In the genomic region with DNA sequence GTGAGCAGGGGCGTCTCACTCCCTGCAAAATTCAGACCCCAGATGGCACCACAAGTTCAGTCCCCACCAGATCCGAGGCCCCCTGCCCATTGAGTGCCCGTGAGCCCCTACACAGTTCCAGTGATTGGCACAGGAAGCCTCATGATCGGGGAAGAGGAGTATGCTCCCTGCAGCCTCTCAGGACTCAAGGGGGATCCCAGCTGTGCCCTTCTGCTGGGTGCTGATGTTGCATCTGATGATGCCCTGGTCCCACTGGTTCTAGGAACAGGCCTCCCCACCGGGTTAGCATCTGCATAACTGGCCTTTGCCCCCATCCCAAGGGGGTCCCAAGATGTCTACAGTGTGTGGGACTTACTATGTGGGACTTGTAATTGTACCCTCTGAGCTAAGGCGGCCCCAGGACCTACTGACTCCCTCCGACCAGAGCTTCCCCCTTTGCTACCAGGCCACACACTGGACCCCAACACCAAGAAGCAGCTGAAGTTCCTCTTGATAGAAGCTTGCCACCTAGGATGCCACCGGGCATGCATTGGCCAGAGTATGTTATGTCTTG, we compare ENCODE assay signal across 22 cellular contexts. TPM values are rescaled to one million over a fixed set of nuclear protein-coding genes. Genes with fewer than 3 reads are reported as not detected.
DNase-seq lines count a peak whose midpoint lies in the region; ATAC-seq and TF ChIP-seq lines count a peak whose summit lies in the region.
"Had no signal": no experiment of that assay in that cellular context is flagged by ENCODE, and none has a peak within 500 bp of the region (broad histone marks: within the 10 kb centered on the region; RNA-seq: fewer than 3 reads in every experiment).

No MANE protein-coding gene starts in this region.

- WGBS in endodermal cell (ENCODE audit: insufficient coverage in 1 of 2, insufficient read length in 1 of 2), 2 experiments, result 86 to 91% methylated on average over 4 to 8 of the region's 8 CpGs
- 100% methylated on average over 3 of the region's 8 CpGs; no CpG with 5 or more reads in 1 of the 2 donors for WGBS in esophagus squamous epithelium, 2 donors

- ATAC-seq in GM23338 (no peak), HG02870 (IDR thresholded peaks at IDR 0.05; ENCODE audit: unreplicated experiment) (no peak), GM21367 (IDR thresholded peaks at IDR 0.05; ENCODE audit: unreplicated experiment) (no peak)
- ATAC-seq: K562 had no signal

- H3K27ac Mint-ChIP-seq in GM23338 (no peak overlapping the region), endodermal cell (no peak overlapping the region)
- H3K27ac Mint-ChIP-seq: CD4-positive, CD25-positive, alpha-beta regulatory T cell; CD8-positive, alpha-beta memory T cell; HFFc6 had no signal

- POLR2A ChIA-PET in OCI-LY7 (lab: Charles Lee), result interaction anchor here (0.7 kb wide), 1 partner anchor 1007 kb away, joined by 3 read pairs; no protein-coding TSS in a partner anchor

- no peaks in the 10 kb centered on the region for H3F3A ChIP-seq in GM23338 (replicated peaks; ENCODE audit: low read depth)

- no peak for TF ChIP-seq CTCF in GM23338 (conservative IDR thresholded peaks at IDR 0.05; ENCODE audit: low read depth in 2 of 2)
- no peak for TF ChIP-seq CTCF in endodermal cell (conservative IDR thresholded peaks at IDR 0.05)
- TF ChIP-seq CTCF in esophagus squamous epithelium (IDR thresholded peaks at IDR 0.05), result no peak
- no peak for TF ChIP-seq CTCF in OCI-LY7 (conservative IDR thresholded peaks at IDR 0.05; ENCODE audit: low read length)

- H3K4me3 Mint-ChIP-seq in GM23338 (no peak overlapping the region), endodermal cell (no peak overlapping the region)
- H3K4me3 Mint-ChIP-seq: CD4-positive, CD25-positive, alpha-beta regulatory T cell; CD8-positive, alpha-beta memory T cell; HFFc6 had no signal

- H3K79me2 ChIP-seq in GM23338 (replicated peaks; ENCODE audit: insufficient read depth), result peaks cover 19% of the 10 kb centered on the region; the same call in 1 of the 2 replicates
- H3K79me2 ChIP-seq in OCI-LY7 (ENCODE audit: insufficient read depth, low read depth, low read length), result no peaks in the 10 kb centered on the region

- intact Hi-C loops in esophagus squamous epithelium (cut with DNase I) (no loop called here), OCI-LY7 (cut with micrococcal nuclease; ENCODE audit: unreplicated experiment) (no loop called here)

- no TSS peak for BruUV-seq in OCI-LY7 (replicated peaks; lab: Mats Ljungman, UMichigan)

- H3K4me2 ChIP-seq in GM23338 (no peak overlapping the region), OCI-LY7 (ENCODE audit: low read length) (no peak overlapping the region)

- CTCF ChIA-PET in OCI-LY7 (lab: Charles Lee; ENCODE audit: unreplicated experiment), result no interaction called here

- H3K9me3 ChIP-seq in endodermal cell (ENCODE audit: control insufficient read depth, low read length) (no peaks in the 10 kb centered on the region), esophagus squamous epithelium (no peaks in the 10 kb centered on the region), OCI-LY7 (ENCODE audit: low read length) (no peaks in the 10 kb centered on the region)
- H3K9me3 ChIP-seq: BE2C, Caco-2 had no signal

- 0 out of 2 replicates have a peak, but pooled peaks cover 3% of the 10 kb centered on the region for H3K9me2 ChIP-seq in GM23338 (ENCODE audit: insufficient read depth)
- no peaks in the 10 kb centered on the region for H3K9me2 ChIP-seq in OCI-LY7 (ENCODE audit: insufficient read depth, low read length)

- H3K9me3 Mint-ChIP-seq in GM23338 (no peaks in the 10 kb centered on the region), endodermal cell (no peaks in the 10 kb centered on the region)
- H3K9me3 Mint-ChIP-seq: CD4-positive, CD25-positive, alpha-beta regulatory T cell; CD8-positive, alpha-beta memory T cell; HFFc6 had no signal

- H3K36me3 Mint-ChIP-seq in GM23338 (ENCODE audit: low read depth), result peaks cover 11% of the 10 kb centered on the region
- no peaks in the 10 kb centered on the region for H3K36me3 Mint-ChIP-seq in endodermal cell (ENCODE audit: low read depth)
- H3K36me3 Mint-ChIP-seq: CD4-positive, CD25-positive, alpha-beta regulatory T cell; CD8-positive, alpha-beta memory T cell had no signal

- no peak overlapping the region for H2AFZ ChIP-seq in GM23338
- no peak overlapping the region for H2AFZ ChIP-seq in OCI-LY7 (ENCODE audit: low read length)

- H3K4me1 Mint-ChIP-seq in GM23338, result peaks cover 5% of the 10 kb centered on the region; the same call in 2 of the 3 replicates
- peaks cover 3% of the 10 kb centered on the region for H3K4me1 Mint-ChIP-seq in endodermal cell

- no peak overlapping the region for H3K9ac ChIP-seq in endodermal cell (ENCODE audit: extremely low read depth, low read length, poor library complexity, severe bottlenecking)

- DNase-seq in GM23338 (ENCODE audit: low spot score), result no peak
- DNase-seq in H7, result peak; percentile 27
- peak; percentile 30 for DNase-seq in endodermal cell
- DNase-seq in mesenteric fat pad (ENCODE audit: low spot score), result peak; percentile 68
- DNase-seq in esophagus squamous epithelium (lab: John Stamatoyannopoulos, UW), result no peak
- no peak for DNase-seq in OCI-LY7 (ENCODE audit: low spot score)
- DNase-seq: ACHN; BE2C; C1 segment of cervical spinal cord; Caco-2; CD4-positive, CD25-positive, alpha-beta regulatory T cell; CD8-positive, alpha-beta memory T cell; DMS79; GDM1; HCEC 1CT; HFFc6; IMR-90 had no signal

- no peaks in the 10 kb centered on the region for H3K4me1 ChIP-seq in GM23338 (ENCODE audit: insufficient read depth)
- no peaks in the 10 kb centered on the region for H3K4me1 ChIP-seq in endodermal cell (ENCODE audit: control insufficient read depth, insufficient read depth, low read length)
- peaks cover 16 to 20% (median 16%) of the 10 kb centered on the region in 3 donors for H3K4me1 ChIP-seq in esophagus squamous epithelium
- H3K4me1 ChIP-seq in OCI-LY7 (ENCODE audit: insufficient read depth, low read length, poor library complexity, severe bottlenecking), result no peaks in the 10 kb centered on the region
- H3K4me1 ChIP-seq: BE2C, Caco-2 had no signal

- no peak overlapping the region for H3K4me3 ChIP-seq in GM23338
- H3K4me3 ChIP-seq in H7 (ENCODE audit: insufficient read depth, low read depth, low read length), result no peak overlapping the region
- no peak overlapping the region for H3K4me3 ChIP-seq in endodermal cell (ENCODE audit: low read length)
- H3K4me3 ChIP-seq in esophagus squamous epithelium, result no peak overlapping the region
- no peak overlapping the region for H3K4me3 ChIP-seq in OCI-LY7 (ENCODE audit: low read depth, low read length, poor library complexity, severe bottlenecking)
- H3K4me3 ChIP-seq: K562 had no signal

- no peak overlapping the region for H3K27ac ChIP-seq in GM23338 (ENCODE audit: low read depth)
- no peak overlapping the region for H3K27ac ChIP-seq in endodermal cell (ENCODE audit: low read depth, low read length)
- H3K27ac ChIP-seq in esophagus squamous epithelium, result no peak overlapping the region
- no peak overlapping the region for H3K27ac ChIP-seq in OCI-LY7 (ENCODE audit: low read depth, low read length, poor library complexity, severe bottlenecking)

- H3K27me3 ChIP-seq in GM23338 (ENCODE audit: insufficient read depth), result peaks cover 24% of the 10 kb centered on the region
- peaks cover 28% of the 10 kb centered on the region for H3K27me3 ChIP-seq in H7 (ENCODE audit: control insufficient read depth, insufficient read depth, low read length)
- peaks cover 83% of the 10 kb centered on the region for H3K27me3 ChIP-seq in endodermal cell (ENCODE audit: control insufficient read depth, insufficient read depth, low read length, poor library complexity, severe bottlenecking)
- peaks cover 3 to 98% (median 16%) of the 10 kb centered on the region in 4 donors for H3K27me3 ChIP-seq in esophagus squamous epithelium

- TF ChIP-seq POLR2A in esophagus squamous epithelium (IDR thresholded peaks at IDR 0.05), result no peak

- H4K20me1 ChIP-seq in GM23338 (replicated peaks; ENCODE audit: insufficient read depth) (0 out of 2 replicates have a peak, but pooled peaks cover 4% of the 10 kb centered on the region), OCI-LY7 (ENCODE audit: insufficient read depth, low read length) (no peaks in the 10 kb centered on the region)

- no peaks in the 10 kb centered on the region for H3K36me3 ChIP-seq in GM23338 (ENCODE audit: insufficient read depth)
- peaks cover 4% of the 10 kb centered on the region; the same call in 1 of the 2 replicates for H3K36me3 ChIP-seq in H7 (replicated peaks; ENCODE audit: control insufficient read depth, insufficient read depth, low read length)
- no peaks in the 10 kb centered on the region for H3K36me3 ChIP-seq in endodermal cell (ENCODE audit: control insufficient read depth, insufficient read depth, low read length)
- no peaks in the 10 kb centered on the region for H3K36me3 ChIP-seq in esophagus squamous epithelium
- H3K36me3 ChIP-seq in OCI-LY7 (ENCODE audit: insufficient read depth, low read length), result no peaks in the 10 kb centered on the region
- H3K36me3 ChIP-seq: BE2C had no signal

- peaks cover 34% of the 10 kb centered on the region for H3K27me3 Mint-ChIP-seq in GM23338 (ENCODE audit: insufficient read depth, low read depth, poor library complexity)
- H3K27me3 Mint-ChIP-seq in endodermal cell (ENCODE audit: insufficient read depth), result peaks cover 65% of the 10 kb centered on the region

RNA-seq across cellular contexts. Expression of a gene that starts 8.6 kb away (rescaled TPM):
- 2.5 and 3.8 TPM in 2 replicates for total RNA-seq in GM23338 (2014; rRNA removed; shearing (Covaris generic))
- 0.89 and 1.4 TPM in 2 replicates for polyA plus RNA-seq in GM23338 (2016; fragmentation: Nextera tagmentation; extraction: Ambion mirVana)
- 0.21 and 0.89 TPM in 2 replicates for total RNA-seq in H7 (2014; rRNA removed; shearing (Covaris generic))
- total RNA-seq in endodermal cell (not detected), mesenteric fat pad (not detected), esophagus squamous epithelium (not detected), OCI-LY7 (2022) (not detected in 2 replicates)
- 0.11 TPM for polyA plus RNA-seq in endodermal cell (2013, experiment 1 of 2)
- polyA plus RNA-seq in endodermal cell (2013, experiment 2 of 2), result not detected
- total RNA-seq in OCI-LY7 (2014; rRNA removed; shearing (Covaris generic)), result not detected in 2 replicates
- total RNA-seq: CD4-positive, CD25-positive, alpha-beta regulatory T cell; CD8-positive, alpha-beta memory T cell; Daoy; H4; HFFc6; IMR-90; K562 had no signal
- polyA plus RNA-seq: CD4-positive, CD25-positive, alpha-beta regulatory T cell; CD8-positive, alpha-beta memory T cell; IMR-90; K562 had no signal

RNA-seq across cellular contexts. Expression of a gene that starts 36.7 kb away (rescaled TPM):
- 0.28 and 0.31 TPM in 2 replicates for total RNA-seq in GM23338 (2014; rRNA removed; shearing (Covaris generic))
- 0.07 TPM in 1 of 2 replicates, not detected in the other for polyA plus RNA-seq in GM23338 (2016; fragmentation: Nextera tagmentation; extraction: Ambion mirVana)
- total RNA-seq in H7 (2014; rRNA removed; shearing (Covaris generic)), result 0.15 and 0.69 TPM in 2 replicates
- total RNA-seq in endodermal cell (not detected), mesenteric fat pad (not detected), esophagus squamous epithelium (not detected), OCI-LY7 (2022) (not detected in 2 replicates)
- polyA plus RNA-seq in endodermal cell (2013, experiment 1 of 2), result not detected
- not detected for polyA plus RNA-seq in endodermal cell (2013, experiment 2 of 2)
- not detected in 2 replicates for total RNA-seq in OCI-LY7 (2014; rRNA removed; shearing (Covaris generic))
- total RNA-seq: CD4-positive, CD25-positive, alpha-beta regulatory T cell; CD8-positive, alpha-beta memory T cell; Daoy; HFFc6; IMR-90; K562 had no signal
- polyA plus RNA-seq: CD4-positive, CD25-positive, alpha-beta regulatory T cell; CD8-positive, alpha-beta memory T cell; IMR-90 had no signal

RNA-seq across cellular contexts. Expression of a gene that starts 40.7 kb away (rescaled TPM):
- total RNA-seq in GM23338 (2014; rRNA removed; shearing (Covaris generic)), result not detected in 2 replicates
- not detected in 2 replicates for polyA plus RNA-seq in GM23338 (2016; fragmentation: Nextera tagmentation; extraction: Ambion mirVana)
- total RNA-seq in H7 (2014; rRNA removed; shearing (Covaris generic)), result 0.10 TPM in 1 of 2 replicates, not detected in the other
- total RNA-seq in endodermal cell (not detected), mesenteric fat pad (0.71 TPM), esophagus squamous epithelium (not detected), OCI-LY7 (2022) (not detected in 2 replicates)
- polyA plus RNA-seq in endodermal cell (2013, experiment 1 of 2), result not detected
- not detected for polyA plus RNA-seq in endodermal cell (2013, experiment 2 of 2)
- not detected in 2 replicates for total RNA-seq in OCI-LY7 (2014; rRNA removed; shearing (Covaris generic))
- total RNA-seq: CD4-positive, CD25-positive, alpha-beta regulatory T cell; CD8-positive, alpha-beta memory T cell; Daoy; H4; HFFc6; IMR-90; K562 had no signal
- polyA plus RNA-seq: CD4-positive, CD25-positive, alpha-beta regulatory T cell; CD8-positive, alpha-beta memory T cell; IMR-90; K562 had no signal

Comparison
In these comparisons a context has a peak if more than half of its experiments do, and no peak if none do; other contexts are left out.
1. DNase-seq: peak in H7 (single experiment), endodermal cell (single experiment) and mesenteric fat pad (single experiment); none in GM23338 (single experiment), esophagus squamous epithelium (single experiment) and OCI-LY7 (single experiment).